Comparison of ENCODE assay signal across 27 cellular contexts in the genomic region with DNA sequence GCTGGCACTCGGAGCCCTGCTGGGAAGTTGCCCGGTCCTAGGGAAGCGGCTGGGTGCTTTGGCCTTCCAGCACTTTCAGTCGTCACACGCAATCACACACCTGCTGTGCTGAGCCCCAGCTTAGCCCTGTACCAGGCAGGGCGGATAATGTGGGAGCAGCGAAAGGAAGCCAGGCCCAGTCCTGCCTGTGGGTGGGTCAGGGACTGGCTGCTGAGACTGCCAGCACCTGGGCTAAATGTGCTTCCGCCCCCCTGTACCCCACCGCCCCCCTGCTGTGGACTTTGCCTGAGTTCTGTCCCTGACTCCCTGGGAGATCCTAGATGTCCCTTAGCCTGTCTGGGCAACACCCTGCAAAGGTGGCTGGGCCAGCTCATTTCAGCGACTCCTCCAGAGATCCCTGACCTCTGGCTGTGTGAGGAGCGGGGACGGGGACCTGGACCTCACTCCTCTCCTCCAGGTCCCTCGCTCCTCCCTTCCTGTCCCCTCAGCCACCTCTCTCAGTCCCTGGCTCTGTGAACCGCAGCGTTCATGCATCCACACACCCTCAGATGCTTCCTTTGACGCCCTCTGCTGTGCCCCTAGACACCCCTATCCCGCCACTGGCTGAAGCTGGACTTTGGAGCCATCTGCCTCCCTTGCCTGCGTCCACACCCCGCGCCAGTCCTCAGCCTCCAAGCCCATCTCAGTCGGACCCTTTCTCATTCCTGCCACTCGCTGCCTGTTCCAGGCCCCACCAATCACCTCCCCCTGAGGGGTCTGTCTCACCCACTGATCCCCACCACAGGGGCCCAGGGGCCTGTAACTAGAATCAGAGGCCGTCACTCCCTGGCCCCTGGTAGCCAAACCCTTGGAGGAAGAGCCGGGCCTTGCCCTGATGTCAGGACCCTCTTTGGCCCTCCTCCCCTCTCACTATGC. TPM values are rescaled to one million over a fixed set of nuclear protein-coding genes. Genes with fewer than 3 reads are reported as not detected.
A peak's percentile ranks its signal among the peaks of the same experiment; 100 is the strongest.
DNase-seq lines count a peak whose midpoint lies in the region; ATAC-seq, FAIRE-seq and TF ChIP-seq lines count a peak whose summit lies in the region.
"Had no signal": no experiment of that assay in that cellular context is flagged by ENCODE, and none has a peak within 500 bp of the region (broad histone marks: within the 10 kb centered on the region; RNA-seq: fewer than 3 reads in every experiment).

No MANE protein-coding gene starts in this region.

- H3K27ac ChIP-seq in PC-3 (ENCODE audit: low read length) (no peak overlapping the region), small intestine (ENCODE audit: low read depth in 1 of 2, low read length in 1 of 2) (peak overlapping the region; percentile 48 to 76)
- H3K27ac ChIP-seq: breast epithelium, gastroesophageal sphincter, prostate gland, sigmoid colon, stomach, tibial artery had no signal

- 0 out of 2 replicates have a peak, but pooled peaks have one; percentile 11 for ATAC-seq in PC-3
- ATAC-seq in left colon, result peak; percentile 91
- ATAC-seq in HG03432 (IDR thresholded peaks at IDR 0.05; ENCODE audit: unreplicated experiment), result no peak
- no peak for ATAC-seq in HG02884 (IDR thresholded peaks at IDR 0.05; ENCODE audit: unreplicated experiment)
- no peak for ATAC-seq in HG03045 (IDR thresholded peaks at IDR 0.05; ENCODE audit: unreplicated experiment)
- ATAC-seq: activated CD8-positive, alpha-beta T cell treated with anti-CD3 and anti-CD28 coated beads for 36 hours; gastroesophageal sphincter had no signal

- POLR2A ChIA-PET in PC-3 (lab: Charles Lee; ENCODE audit: unreplicated experiment), result no interaction called here

- BruUV-seq in PC-3 (replicated peaks; lab: Mats Ljungman, UMichigan), result no TSS peak

- H3F3A ChIP-seq in PC-3 (ENCODE audit: low read length, unreplicated experiment), result no peaks in the 10 kb centered on the region

- no peaks in the 10 kb centered on the region for H3K79me2 ChIP-seq in PC-3 (ENCODE audit: low read length)

- H2AFZ ChIP-seq in PC-3 (ENCODE audit: low read length), result no peak overlapping the region

- H3K27me3 ChIP-seq in PC-3 (ENCODE audit: low read length) (peaks cover 41% of the 10 kb centered on the region), small intestine (ENCODE audit: control insufficient read depth in 2 of 2, insufficient read depth in 2 of 2, low read length in 2 of 2) (peaks cover 0 to 16% of the 10 kb centered on the region in 2 donors)

- no peaks in the 10 kb centered on the region for H4K20me1 ChIP-seq in PC-3 (ENCODE audit: low read length)

- no peak overlapping the region for H3K4me2 ChIP-seq in PC-3 (ENCODE audit: low read length)

- no peak for TF ChIP-seq CTCF in PC-3 (conservative IDR thresholded peaks at IDR 0.05; ENCODE audit: low read depth, low read length)

- DNase-seq in GM03348 (ENCODE audit: low spot score) (peak; percentile 8), PC-3 (no peak), left colon (peak; percentile 71 to 76), small intestine (peak; percentile 89)
- DNase-seq: activated B cell treated with CpG ODN at 0.5 μM for 24 hours; activated CD8-positive, alpha-beta T cell treated with anti-CD3 and anti-CD28 coated beads for 36 hours; activated effector memory CD4-positive, alpha-beta T cell treated with anti-CD3 and anti-CD28 coated beads, Interleukin-2, amount 50 U/mL, for 16 hours; AML-193; GF-D8; IMR-90; kidney; NCI-H1105; NCI-H2081; NCI-H226; Right ventricle myocardium superior; sigmoid colon; stomach; tibial artery had no signal

- H3K9me3 ChIP-seq in PC-3 (ENCODE audit: low read length) (0 out of 2 replicates have a peak, but pooled peaks cover 2% of the 10 kb centered on the region), small intestine (ENCODE audit: control insufficient read depth, low read depth) (no peaks in the 10 kb centered on the region)
- H3K9me3 ChIP-seq: gastroesophageal sphincter, prostate gland, sigmoid colon, tibial artery had no signal

- H3K4me1 ChIP-seq in PC-3 (ENCODE audit: insufficient read depth, low read length) (no peaks in the 10 kb centered on the region), small intestine (ENCODE audit: control insufficient read depth in 2 of 2, insufficient read depth in 1 of 2, low read depth in 1 of 2, low read length in 1 of 2) (peaks cover 0 to 2% of the 10 kb centered on the region in 2 donors)
- H3K4me1 ChIP-seq: HAP-1, prostate gland had no signal

- H3K9me2 ChIP-seq in PC-3 (replicated peaks; ENCODE audit: low read length), result no peaks in the 10 kb centered on the region

- 33 to 58% (median 34%) methylated on average over 23 to 24 of the region's 24 CpGs for WGBS in small intestine, 3 donors

- H3K36me3 ChIP-seq in PC-3 (ENCODE audit: low read depth, low read length) (no peaks in the 10 kb centered on the region), small intestine (ENCODE audit: control insufficient read depth in 2 of 2, insufficient read depth in 2 of 2, low read length in 2 of 2) (no peaks in the 10 kb centered on the region)
- H3K36me3 ChIP-seq: breast epithelium, gastroesophageal sphincter, HAP-1, prostate gland, sigmoid colon, stomach, tibial artery had no signal

- intact Hi-C loops in PC-3 (cut with micrococcal nuclease) (no loop called here), left colon (cut with DNase I, micrococcal nuclease) (no loop called here)

- no peak overlapping the region for H3K9ac ChIP-seq in PC-3 (ENCODE audit: low read length)

- CTCF ChIA-PET in PC-3 (lab: Charles Lee), result no interaction called here

- no peak for FAIRE-seq in small intestine (lab: Jason Lieb, UNC)
- FAIRE-seq: colon, kidney had no signal

- H3K4me3 ChIP-seq in PC-3 (ENCODE audit: low read length) (no peak overlapping the region), small intestine (ENCODE audit: low read depth in 1 of 2, low read length in 2 of 2) (no peak overlapping the region)
- H3K4me3 ChIP-seq: breast epithelium, gastroesophageal sphincter, HAP-1, lung, prostate gland, sigmoid colon, stomach, tibial artery had no signal

RNA-seq across cellular contexts. Expression of a gene that starts 1.4 kb away (rescaled TPM):
- 1.8 TPM in 1 of 2 replicates, not detected in the other for total RNA-seq in PC-3 (2014; rRNA removed)
- 10 to 100 TPM in 1 of 2 donors, 1 to 10 TPM in 1; 7.8 to 11.5 TPM for total RNA-seq in left colon
- 10 to 100 TPM in 2 of 3 donors, 1 to 10 TPM in 1; 7.6 to 35.4 (median 22.6) TPM for polyA plus RNA-seq in small intestine
- total RNA-seq: activated B cell treated with CpG ODN at 0.5 μM for 24 hours had no signal

RNA-seq across cellular contexts. Expression of a gene that starts 44.8 kb away (rescaled TPM):
- total RNA-seq in PC-3 (2014; rRNA removed) (75.0 and 85.0 TPM in 2 replicates), left colon (10 to 100 TPM; 73.9 to 86.3 TPM)
- 10 to 100 TPM; 28.9 to 48.1 (median 46.3) TPM for polyA plus RNA-seq in small intestine

Comparison
In these comparisons a context has a peak if more than half of its experiments do, and no peak if none do; other contexts are left out.
1. ATAC-seq: peak in PC-3 (single experiment) and left colon (single experiment); none in HG03432 (single experiment), HG02884 (single experiment) and HG03045 (single experiment).